24 cellular contexts compared by ENCODE assay signal in the genomic region with DNA sequence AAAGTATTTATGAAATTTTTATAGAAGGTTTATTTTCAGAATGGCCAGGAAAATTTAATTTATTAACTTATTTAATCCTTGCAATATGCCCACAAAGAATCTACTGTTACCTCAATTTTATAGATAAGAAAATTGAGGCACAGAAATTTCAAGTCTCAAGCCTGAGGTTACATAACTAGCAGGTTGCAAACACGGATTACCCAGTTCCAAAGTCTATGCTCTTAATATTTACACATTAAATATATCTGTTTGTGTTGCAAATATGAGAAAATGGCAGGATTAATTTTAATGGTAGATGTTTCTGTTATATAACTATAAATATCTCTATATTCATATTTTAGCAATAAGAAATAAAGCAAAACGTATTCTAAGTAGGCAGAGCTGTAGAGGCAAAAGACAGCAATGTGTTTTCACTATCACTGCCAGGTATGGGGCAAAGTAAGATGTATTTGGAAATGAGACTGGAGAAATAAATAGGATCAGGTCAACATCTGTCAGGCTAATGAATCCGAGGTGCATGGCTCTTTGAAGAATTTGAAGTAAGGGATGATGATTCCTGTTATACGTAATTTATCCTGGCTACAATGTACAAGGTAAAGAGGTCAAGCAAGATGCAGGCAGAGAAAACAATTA.
"Had no signal": no experiment of that assay in that cellular context is flagged by ENCODE, and none has a peak within 500 bp of the region (broad histone marks: within the 10 kb centered on the region; RNA-seq: fewer than 3 reads in every experiment).

No MANE protein-coding gene starts in this region.

- H3K4me3 ChIP-seq: colonic mucosa, esophagus squamous epithelium, gastrocnemius medialis, heart right ventricle, left ventricle myocardium inferior, lower lobe of right lung, mucosa of descending colon had no signal

- H3K36me3 Mint-ChIP-seq: mesothelial cell of epicardium, naive B cell had no signal

- H3K4me3 Mint-ChIP-seq: dendritic cell treated with granulocyte-macrophage colony-stimulating factor and Interleukin-4, amounts not matched to agents 40 ng/mL and 50 ng/mL, for 4 days; effector memory CD8-positive, alpha-beta T cell; endodermal cell; mesothelial cell of epicardium; naive B cell had no signal

- H3K36me3 ChIP-seq: colonic mucosa, esophagus squamous epithelium, gastrocnemius medialis, heart right ventricle, left ventricle myocardium inferior, lower lobe of right lung had no signal

- H3K27ac ChIP-seq: colonic mucosa, epithelial cell of prostate, esophagus squamous epithelium, gastrocnemius medialis, heart right ventricle, left ventricle myocardium inferior, lower lobe of right lung had no signal

- H3K27me3 ChIP-seq: colonic mucosa, esophagus squamous epithelium, gastrocnemius medialis, heart right ventricle had no signal

- H3K4me1 ChIP-seq: colonic mucosa, esophagus squamous epithelium, gastrocnemius medialis, heart right ventricle, left ventricle myocardium inferior, lower lobe of right lung had no signal

- H3K27ac Mint-ChIP-seq: dendritic cell treated with granulocyte-macrophage colony-stimulating factor and Interleukin-4, amounts not matched to agents 40 ng/mL and 50 ng/mL, for 4 days; effector memory CD8-positive, alpha-beta T cell; endodermal cell; mesothelial cell of epicardium; naive B cell had no signal

- H3K4me1 Mint-ChIP-seq: naive B cell had no signal

- H3K27me3 Mint-ChIP-seq: dendritic cell treated with granulocyte-macrophage colony-stimulating factor and Interleukin-4, amounts not matched to agents 40 ng/mL and 50 ng/mL, for 4 days; effector memory CD8-positive, alpha-beta T cell; naive B cell had no signal

- H3K9me3 ChIP-seq: colonic mucosa, esophagus squamous epithelium, gastrocnemius medialis, lower lobe of right lung had no signal

- ATAC-seq: effector memory CD8-positive, alpha-beta T cell; esophagus mucosa; gastrocnemius medialis; heart right ventricle; left cardiac atrium; lower lobe of right lung; mucosa of descending colon had no signal

- DNase-seq: colonic mucosa; cortex of kidney; effector CD8-positive, alpha-beta T cell; effector memory CD8-positive, alpha-beta T cell; endodermal cell; erythroblast; esophagus squamous epithelium; foreskin fibroblast; foreskin melanocyte; gastrocnemius medialis; glutamatergic neuron; head of caudate nucleus; heart right ventricle; hippocampal formation; left cardiac atrium; left ventricle myocardium inferior; lower lobe of right lung; mesenchymal stem cell; mucosa of descending colon; naive B cell had no signal
